In genomic region chr1:48069662-48070432, GRCh38 we compare ENCODE assay signal across 21 cellular contexts.
A peak's percentile ranks its signal among the peaks of the same experiment; 100 is the strongest.
DNase-seq lines count a peak whose midpoint lies in the region; ATAC-seq and TF ChIP-seq lines count a peak whose summit lies in the region.
"Had no signal": no experiment of that assay in that cellular context is flagged by ENCODE, and none has a peak within 500 bp of the region (broad histone marks: within the 10 kb centered on the region; RNA-seq: fewer than 3 reads in every experiment).

No MANE protein-coding gene starts in this region.

- CTCF ChIA-PET in SK-N-SH (lab: Yijun Ruan, JAX) = interaction anchor here (0.6 to 1.5 kb wide), 4 partner anchors 9 to 344 kb away, joined by 3 to 9 read pairs (median 4); no protein-coding TSS in a partner anchor
- CTCF ChIA-PET in activated naive CD4-positive, alpha-beta T cell treated with anti-CD3 and anti-CD28 coated beads for 36 hours (lab: Charles Lee) = no interaction called here

- H3K9me3 ChIP-seq in BLaER1 treated with 17β-estradiol and CSF1 and Interleukin-3, amounts not matched to agents 10 nM and 100 nM (replicated peaks in 1 of 11) = no peaks in the 10 kb centered on the region
- H3K9me3 ChIP-seq in SK-N-SH (no peaks in the 10 kb centered on the region), gastroesophageal sphincter (no peaks in the 10 kb centered on the region)
- H3K9me3 ChIP-seq: right lobe of liver had no signal

- no peak overlapping the region for H3K4me3 ChIP-seq in BLaER1 treated with 17β-estradiol and CSF1 and Interleukin-3, amounts not matched to agents 10 nM and 100 nM
- H3K4me3 ChIP-seq in SK-N-SH (ENCODE audit: low read depth in 2 of 2, low read length in 1 of 2) (no peak overlapping the region), gastroesophageal sphincter (no peak overlapping the region)
- H3K4me3 ChIP-seq: coronary artery, right lobe of liver had no signal

- no peaks in the 10 kb centered on the region for H3K9me2 ChIP-seq in SK-N-SH

- intact Hi-C loops in activated naive CD4-positive, alpha-beta T cell treated with anti-CD3 and anti-CD28 coated beads for 36 hours (cut with micrococcal nuclease) = no loop called here

- no peak overlapping the region for H3K4me3 Mint-ChIP-seq in activated naive CD4-positive, alpha-beta T cell treated with anti-CD3 and anti-CD28 coated beads for 36 hours
- H3K4me3 Mint-ChIP-seq: B cell, HFFc6, memory B cell had no signal

- no peak for TF ChIP-seq RAD21 in SK-N-SH (IDR thresholded peaks at IDR 0.05; ENCODE audit: low read length)

- H3K36me3 ChIP-seq in BLaER1 treated with 17β-estradiol and CSF1 and Interleukin-3, amounts not matched to agents 10 nM and 100 nM = no peaks in the 10 kb centered on the region
- no peaks in the 10 kb centered on the region for H3K36me3 ChIP-seq in SK-N-SH (replicated peaks in 1 of 2; ENCODE audit: control insufficient read depth in 1 of 2, insufficient read depth in 2 of 2, low read length in 1 of 2)
- H3K36me3 ChIP-seq in gastroesophageal sphincter = no peaks in the 10 kb centered on the region
- H3K36me3 ChIP-seq: right lobe of liver had no signal

- H3K36me3 Mint-ChIP-seq in activated naive CD4-positive, alpha-beta T cell treated with anti-CD3 and anti-CD28 coated beads for 36 hours (ENCODE audit: low read depth) = no peaks in the 10 kb centered on the region
- H3K36me3 Mint-ChIP-seq: memory B cell had no signal

- H3K9ac ChIP-seq in BLaER1 treated with 17β-estradiol and CSF1 and Interleukin-3, amounts not matched to agents 10 nM and 100 nM = no peak overlapping the region
- no peak overlapping the region for H3K9ac ChIP-seq in SK-N-SH

- no peak for TF ChIP-seq EP300 in SK-N-SH (IDR thresholded peaks at IDR 0.05; ENCODE audit: borderline replicate concordance in 1 of 2, low read depth in 1 of 2, low read length in 1 of 2)
- TF ChIP-seq EP300 in gastroesophageal sphincter (IDR thresholded peaks at IDR 0.05) = no peak

- peaks cover 0 to 11% (median 6%) of the 10 kb centered on the region in 10 experiments; a peak in 4 of 20 replicates for H3K4me1 ChIP-seq in BLaER1 treated with 17β-estradiol and CSF1 and Interleukin-3, amounts not matched to agents 10 nM and 100 nM
- H3K4me1 ChIP-seq in SK-N-SH (ENCODE audit: control insufficient read depth in 1 of 2, insufficient read depth in 2 of 2, low read depth in 1 of 2, low read length in 1 of 2) = no peaks in the 10 kb centered on the region
- no peaks in the 10 kb centered on the region for H3K4me1 ChIP-seq in gastroesophageal sphincter

- no peaks in the 10 kb centered on the region for H3K27me3 ChIP-seq in BLaER1 treated with 17β-estradiol and CSF1 and Interleukin-3, amounts not matched to agents 10 nM and 100 nM
- H3K27me3 ChIP-seq in SK-N-SH (ENCODE audit: insufficient read depth) = no peaks in the 10 kb centered on the region
- no peaks in the 10 kb centered on the region for H3K27me3 ChIP-seq in gastroesophageal sphincter
- H3K27me3 ChIP-seq: right lobe of liver had no signal

- no peaks in the 10 kb centered on the region for H3K79me2 ChIP-seq in SK-N-SH (ENCODE audit: insufficient read depth)

- no peak overlapping the region for H3K27ac ChIP-seq in BLaER1 treated with 17β-estradiol and CSF1 and Interleukin-3, amounts not matched to agents 10 nM and 100 nM
- H3K27ac ChIP-seq in SK-N-SH (ENCODE audit: low read depth in 2 of 2, low read length in 1 of 2) (no peak overlapping the region), gastroesophageal sphincter (peak overlapping the region in 1 of 4 donors; percentile 31)
- H3K27ac ChIP-seq: right lobe of liver, VCaP had no signal

- no peak for TF ChIP-seq CTCF in SK-N-SH (IDR thresholded peaks at IDR 0.05)
- TF ChIP-seq CTCF in gastroesophageal sphincter (IDR thresholded peaks at IDR 0.05) = no peak

- H3K27ac Mint-ChIP-seq in activated naive CD4-positive, alpha-beta T cell treated with anti-CD3 and anti-CD28 coated beads for 36 hours = no peak overlapping the region
- H3K27ac Mint-ChIP-seq: B cell, HFFc6, memory B cell had no signal

- TF ChIP-seq POLR2A in gastroesophageal sphincter (IDR thresholded peaks at IDR 0.05) (no peak), erythroblast (IDR thresholded peaks at IDR 0.05; ENCODE audit: low read length) (no peak)

- WGBS in SK-N-SH (ENCODE audit: low lambda C conversion rate) = 51% methylated on average over 7 of the region's 8 CpGs
- 69 to 76% methylated on average over 5 to 8 of the region's 8 CpGs for WGBS in gastroesophageal sphincter (ENCODE audit: low coverage in 1 of 2), 2 donors

- H3K4me2 ChIP-seq in BLaER1 treated with 17β-estradiol and CSF1 and Interleukin-3, amounts not matched to agents 10 nM and 100 nM = peak overlapping the region in 6 of 11 experiments; percentile 8 to 35 (median 18); a peak in 4 of 22 replicates
- 0 out of 2 replicates have a peak overlapping the region, but pooled peaks have one; percentile 3 for H3K4me2 ChIP-seq in SK-N-SH

- H3K9me3 Mint-ChIP-seq in activated naive CD4-positive, alpha-beta T cell treated with anti-CD3 and anti-CD28 coated beads for 36 hours = no peaks in the 10 kb centered on the region

- POLR2A ChIA-PET in SK-N-SH (lab: Yijun Ruan, JAX) = no interaction called here

- H3K27me3 Mint-ChIP-seq in activated naive CD4-positive, alpha-beta T cell treated with anti-CD3 and anti-CD28 coated beads for 36 hours (ENCODE audit: low read depth) = peaks cover 3% of the 10 kb centered on the region

- H4K20me1 ChIP-seq in BLaER1 treated with 17β-estradiol and CSF1 and Interleukin-3, amounts not matched to agents 10 nM and 100 nM = no peaks in the 10 kb centered on the region
- H4K20me1 ChIP-seq in SK-N-SH (ENCODE audit: insufficient read depth) = no peaks in the 10 kb centered on the region

- DNase-seq in SK-N-SH (no peak), renal cortical epithelial cell (ENCODE audit: low read depth) (peak; percentile 87), erythroblast (lab: John Stamatoyannopoulos, UW) (no peak), MV-4-11 (lab: John Stamatoyannopoulos, UW) (no peak), HK-2 (ENCODE audit: unreplicated experiment) (no peak)
- DNase-seq in activated naive CD4-positive, alpha-beta T cell treated with anti-CD3 and anti-CD28 coated beads for 36 hours = no peak
- DNase-seq: activated CD8-positive, alpha-beta memory T cell treated with anti-CD3 and anti-CD28 coated beads for 24 hours; DMS79 treated with DMSO at 0.1 percent for 48 hours; HFFc6; NCI-H1092; NCI-H2107; NCI-H69; stimulated activated CD4-positive, alpha-beta T cell treated with anti-CD3 and anti-CD28 coated beads, Interleukin-2, amount 100 ng/mL, for 24 hours had no signal

- H2AFZ ChIP-seq in SK-N-SH (ENCODE audit: low read depth) = no peak overlapping the region

- H3K4me1 Mint-ChIP-seq in activated naive CD4-positive, alpha-beta T cell treated with anti-CD3 and anti-CD28 coated beads for 36 hours (ENCODE audit: low read depth) = no peaks in the 10 kb centered on the region
- H3K4me1 Mint-ChIP-seq: B cell, memory B cell had no signal

- ATAC-seq in gastroesophageal sphincter = peak; percentile 41
- ATAC-seq: Panc1 had no signal

- H3F3A ChIP-seq in SK-N-SH (replicated peaks; ENCODE audit: insufficient read depth) = peaks cover 4% of the 10 kb centered on the region

TF ChIP-seq in SK-N-SH, 30 proteins besides CTCF, POLR2A, EP300 and RAD21:
- TF ChIP-seq USF1 (IDR thresholded peaks at IDR 0.05; ENCODE audit: borderline replicate concordance, low read depth) = no peak
- TF ChIP-seq GABPA (IDR thresholded peaks at IDR 0.05; ENCODE audit: low read depth) = no peak
- no peak for TF ChIP-seq REST (IDR thresholded peaks at IDR 0.05; ENCODE audit: low read depth, low read length)
- TF ChIP-seq RXRA (IDR thresholded peaks at IDR 0.05; ENCODE audit: borderline replicate concordance, low read depth) = no peak
- peak; percentile 18; the same call in 1 of the 2 replicates for TF ChIP-seq TCF12 (IDR thresholded peaks at IDR 0.05)
- peak; percentile 19; the same call in 1 of the 2 replicates for TF ChIP-seq NFIC (IDR thresholded peaks at IDR 0.05; ENCODE audit: borderline replicate concordance)
- TF ChIP-seq CHD2 (IDR thresholded peaks at IDR 0.05; ENCODE audit: low read length, partially characterized antibody) = no peak
TF ChIP-seq in SK-N-SH: peak in this region for 2.
